ENCODE assay signal across 14 cellular contexts in the genomic region with DNA sequence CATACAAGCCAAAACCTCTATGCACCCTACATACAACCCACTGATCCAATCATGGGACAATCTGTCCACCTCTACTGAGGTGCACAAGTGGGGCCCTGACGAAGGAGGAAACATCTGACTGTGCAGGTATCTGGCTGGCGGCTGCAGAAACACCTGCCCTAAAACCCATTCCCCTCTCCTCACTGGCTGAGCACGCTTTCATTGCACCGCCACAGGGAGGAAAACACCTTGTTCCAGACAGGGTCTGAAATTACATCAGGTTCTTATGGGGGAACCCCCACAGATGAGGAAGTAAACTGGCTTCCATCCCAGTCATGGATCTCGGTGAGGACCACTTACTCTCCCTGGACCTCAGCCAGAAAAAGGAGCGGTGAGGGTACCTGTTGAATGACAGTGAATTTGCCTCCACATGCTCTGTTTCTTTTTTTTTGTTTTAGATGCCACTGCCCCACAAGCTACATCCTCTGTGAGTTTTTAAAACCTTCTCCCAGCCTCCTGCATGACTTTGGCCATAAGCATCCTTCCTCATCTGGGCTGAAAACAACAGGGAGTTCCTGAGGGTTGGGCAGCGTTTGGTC. TPM values are rescaled to one million over a fixed set of nuclear protein-coding genes. Genes with fewer than 3 reads are reported as not detected.
DNase-seq lines count a peak whose midpoint lies in the region; ATAC-seq and TF ChIP-seq lines count a peak whose summit lies in the region.
"Had no signal": no experiment of that assay in that cellular context is flagged by ENCODE, and none has a peak within 500 bp of the region (broad histone marks: within the 10 kb centered on the region; RNA-seq: fewer than 3 reads in every experiment).

No MANE protein-coding gene starts in this region.

- H3K4me1 Mint-ChIP-seq in naive B cell, result peaks cover 11 to 12% (median 11%) of the 10 kb centered on the region in 3 donors
- H3K4me1 Mint-ChIP-seq in endothelial cell (ENCODE audit: unreplicated experiment), result peaks cover 4% of the 10 kb centered on the region

- ATAC-seq in naive B cell (ENCODE audit: low read depth in 2 of 2) (peak; percentile 45 to 51), left ventricle myocardium superior (no peak)

- H3K36me3 Mint-ChIP-seq in naive B cell, result no peaks in the 10 kb centered on the region
- peaks cover 3% of the 10 kb centered on the region for H3K36me3 Mint-ChIP-seq in endothelial cell (ENCODE audit: low read depth, unreplicated experiment)
- H3K36me3 Mint-ChIP-seq: CD8-positive, alpha-beta memory T cell had no signal

- no peak overlapping the region for H3K4me3 Mint-ChIP-seq in naive B cell
- H3K4me3 Mint-ChIP-seq in endothelial cell (ENCODE audit: unreplicated experiment), result no peak overlapping the region
- H3K4me3 Mint-ChIP-seq: CD8-positive, alpha-beta memory T cell; HFFc6 had no signal

- no peaks in the 10 kb centered on the region for H3K27me3 Mint-ChIP-seq in naive B cell
- H3K27me3 Mint-ChIP-seq in endothelial cell (ENCODE audit: unreplicated experiment), result peaks cover 2% of the 10 kb centered on the region

- peak overlapping the region in 2 of 6 donors; percentile 20 to 59 for H3K27ac Mint-ChIP-seq in naive B cell
- H3K27ac Mint-ChIP-seq in endothelial cell (ENCODE audit: unreplicated experiment), result no peak overlapping the region
- H3K27ac Mint-ChIP-seq: HFFc6 had no signal

- peak; percentile 38 for DNase-seq in NCI-H2171 treated with DMSO at 0.1 percent for 48 hours (lab: John Stamatoyannopoulos, UW)
- DNase-seq in NCI-H2171 (lab: John Stamatoyannopoulos, UW), result no peak
- DNase-seq in NCI-H1105 treated with DMSO at 0.1 percent for 48 hours (lab: John Stamatoyannopoulos, UW), result peak; percentile 84
- peak; percentile 17 for DNase-seq in NCI-H69 (lab: John Stamatoyannopoulos, UW)
- no peak for DNase-seq in naive B cell
- DNase-seq in NCI-H2081 (lab: John Stamatoyannopoulos, UW), result no peak
- no peak for DNase-seq in endothelial cell (ENCODE audit: low spot score)
- no peak for DNase-seq in left ventricle myocardium superior
- DNase-seq: CD8-positive, alpha-beta memory T cell; GDM1; HFFc6; NCI-H1417; NCI-H1930; Right ventricle myocardium superior had no signal

- intact Hi-C loops in left ventricle myocardium superior (cut with micrococcal nuclease), result no loop called here

- TF ChIP-seq CTCF in endothelial cell (IDR thresholded peaks at IDR 0.05; ENCODE audit: unreplicated experiment), result no peak

- H3K9me3 Mint-ChIP-seq in naive B cell (no peaks in the 10 kb centered on the region), endothelial cell (ENCODE audit: unreplicated experiment) (no peaks in the 10 kb centered on the region)
- H3K9me3 Mint-ChIP-seq: CD8-positive, alpha-beta memory T cell; HFFc6 had no signal

RNA-seq across cellular contexts. Expression of gene DGLUCY, which starts 23.8 kb away (rescaled TPM):
- polyA plus RNA-seq in naive B cell (ENCODE audit: low read depth in 6 of 6), result 10 to 100 TPM; 29.3 to 54.3 (median 37.7) TPM
- 65.1 TPM for total RNA-seq in endothelial cell (ENCODE audit: unreplicated experiment)
- 254 TPM for total RNA-seq in left ventricle myocardium superior

RNA-seq across cellular contexts. Expression of gene RPS6KA5, which starts 29.6 kb away (rescaled TPM):
- polyA plus RNA-seq in naive B cell (ENCODE audit: low read depth in 6 of 6), result 10 to 100 TPM; 21.2 to 33.3 (median 27.8) TPM
- total RNA-seq in endothelial cell (ENCODE audit: unreplicated experiment) (13.8 TPM), left ventricle myocardium superior (11.9 TPM)

Comparison
In these comparisons a context has a peak if more than half of its experiments do, and no peak if none do; other contexts are left out.
1. DNase-seq: peak in NCI-H2171 treated with DMSO at 0.1 percent for 48 hours (single experiment), NCI-H1105 treated with DMSO at 0.1 percent for 48 hours (single experiment) and NCI-H69 (single experiment); none in NCI-H2171 (single experiment), naive B cell (single experiment), NCI-H2081 (0 of 2), endothelial cell (single experiment) and left ventricle myocardium superior (single experiment).